2 cellular contexts compared by ENCODE assay signal in the genomic region with DNA sequence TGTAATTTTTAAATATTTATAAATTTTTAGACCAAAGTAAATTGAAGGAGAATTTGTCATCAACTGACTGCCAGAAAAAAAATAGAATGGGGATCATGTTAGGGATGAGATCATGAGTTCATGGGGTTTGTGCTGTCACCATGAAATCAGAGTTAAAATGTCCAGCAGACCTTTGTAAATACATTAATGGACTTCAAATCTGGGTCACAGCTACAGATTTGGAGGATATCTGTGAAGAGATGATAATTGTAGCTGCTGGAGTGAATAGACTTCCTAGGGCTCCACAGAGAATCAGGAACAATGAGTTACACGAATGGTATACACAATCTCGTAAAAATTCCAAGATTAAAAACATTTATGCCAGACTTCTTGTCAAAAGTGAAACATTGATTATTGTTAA.
TF ChIP-seq lines count a peak whose summit lies in the region.

No MANE protein-coding gene starts in this region.

TF ChIP-seq in GM23338, 12 proteins besides CTCF, POLR2A, EP300 and RAD21:
- no peak for TF ChIP-seq CREB1 (CRISPR knock-in tag; IDR thresholded peaks at IDR 0.05; ENCODE audit: low read depth)
- no peak for TF ChIP-seq NANOG (IDR thresholded peaks at IDR 0.05; ENCODE audit: borderline replicate concordance)

TF ChIP-seq in SK-N-SH, 30 proteins besides CTCF, POLR2A, EP300 and RAD21:
- TF ChIP-seq, protein P1, sequence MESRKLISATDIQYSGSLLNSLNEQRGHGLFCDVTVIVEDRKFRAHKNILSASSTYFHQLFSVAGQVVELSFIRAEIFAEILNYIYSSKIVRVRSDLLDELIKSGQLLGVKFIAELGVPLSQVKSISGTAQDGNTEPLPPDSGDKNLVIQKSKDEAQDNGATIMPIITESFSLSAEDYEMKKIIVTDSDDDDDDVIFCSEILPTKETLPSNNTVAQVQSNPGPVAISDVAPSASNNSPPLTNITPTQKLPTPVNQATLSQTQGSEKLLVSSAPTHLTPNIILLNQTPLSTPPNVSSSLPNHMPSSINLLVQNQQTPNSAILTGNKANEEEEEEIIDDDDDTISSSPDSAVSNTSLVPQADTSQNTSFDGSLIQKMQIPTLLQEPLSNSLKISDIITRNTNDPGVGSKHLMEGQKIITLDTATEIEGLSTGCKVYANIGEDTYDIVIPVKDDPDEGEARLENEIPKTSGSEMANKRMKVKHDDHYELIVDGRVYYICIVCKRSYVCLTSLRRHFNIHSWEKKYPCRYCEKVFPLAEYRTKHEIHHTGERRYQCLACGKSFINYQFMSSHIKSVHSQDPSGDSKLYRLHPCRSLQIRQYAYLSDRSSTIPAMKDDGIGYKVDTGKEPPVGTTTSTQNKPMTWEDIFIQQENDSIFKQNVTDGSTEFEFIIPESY (IDR thresholded peaks at IDR 0.05; ENCODE audit: borderline replicate concordance, low read depth), result no peak
- TF ChIP-seq TAF1 (IDR thresholded peaks at IDR 0.05; ENCODE audit: borderline replicate concordance, low read depth, low read length) (no peak), GATA2 (CRISPR knock-in tag; IDR thresholded peaks at IDR 0.05) (no peak), RCOR1 (IDR thresholded peaks at IDR 0.05; ENCODE audit: low read length) (peak; percentile 28; the same call in 1 of the 2 replicates), ELF1 (IDR thresholded peaks at IDR 0.05) (no peak), TCF12 (IDR thresholded peaks at IDR 0.05) (peak; percentile 12; the same call in 1 of the 2 replicates)
